ENCODE assay signal across 8 cellular contexts in genomic region chr4:9123516-9124126, GRCh38. TPM values are rescaled to one million over a fixed set of nuclear protein-coding genes. Genes with fewer than 3 reads are reported as not detected.
DNase-seq lines count a peak whose midpoint lies in the region; TF ChIP-seq lines count a peak whose summit lies in the region.
"Not testable (repeated sequence)": the region's sequence is repeated elsewhere in the genome, so short reads cannot be mapped to it uniquely, and the experiment has no call there.

No MANE protein-coding gene starts in this region.

- not testable (repeated sequence) for H3K36me3 Mint-ChIP-seq in T-helper 2 cell treated with Interferon-gamma antibody and Interleukin-4, amounts not matched to agents 5 μg/mL and 100 μg/mL, for 36 hours (ENCODE audit: low read depth)

- not testable (repeated sequence) for H3K56ac ChIP-seq in mesendoderm (ENCODE audit: low read length)

- H4K8ac ChIP-seq in mesendoderm (ENCODE audit: low read depth, low read length): not testable (repeated sequence)

- H3K4me1 Mint-ChIP-seq in T-helper 2 cell treated with Interferon-gamma antibody and Interleukin-4, amounts not matched to agents 5 μg/mL and 100 μg/mL, for 36 hours (ENCODE audit: low read depth): not testable (repeated sequence)

- H2BK120ac ChIP-seq in mesendoderm (ENCODE audit: low read depth, low read length): not testable (repeated sequence)

- H3K27me3 Mint-ChIP-seq in T-helper 2 cell treated with Interferon-gamma antibody and Interleukin-4, amounts not matched to agents 5 μg/mL and 100 μg/mL, for 36 hours (ENCODE audit: low read depth): peaks cover 11% of the 10 kb centered on the region

- H3K4me1 ChIP-seq in A673 (ENCODE audit: insufficient read depth, low read length, poor library complexity, severe bottlenecking); mesendoderm (ENCODE audit: control insufficient read depth, low read depth, low read length): not testable (repeated sequence)

- H3K9ac ChIP-seq in mesendoderm (ENCODE audit: low read length): not testable (repeated sequence)

- not testable (repeated sequence) for H3K4me3 Mint-ChIP-seq in T-helper 2 cell treated with Interferon-gamma antibody and Interleukin-4, amounts not matched to agents 5 μg/mL and 100 μg/mL, for 36 hours

- not testable (repeated sequence) for H2AK5ac ChIP-seq in mesendoderm (ENCODE audit: low read length)

- H3K79me1 ChIP-seq in mesendoderm (ENCODE audit: low read length): not testable (repeated sequence)

- CTCF ChIA-PET in A673 (lab: Charles Lee): not testable (repeated sequence)

- not testable (repeated sequence) for H3K9me3 ChIP-seq in A673 (ENCODE audit: low read depth, low read length, poor library complexity, severe bottlenecking)

- not testable (repeated sequence) for H4K5ac ChIP-seq in mesendoderm (ENCODE audit: low read length)

- H3K4me3 ChIP-seq in A673 (ENCODE audit: low read depth, low read length, poor library complexity, severe bottlenecking); GM12864 (ENCODE audit: low read depth, low read length); mesendoderm (ENCODE audit: low read length): not testable (repeated sequence)

- POLR2A ChIA-PET in A673 (lab: Charles Lee; ENCODE audit: low non-redundant PET): not testable (repeated sequence)

- H2BK15ac ChIP-seq in mesendoderm (replicated peaks; ENCODE audit: low read depth): not testable (repeated sequence)

- not testable (repeated sequence) for H3K36me3 ChIP-seq in A673 (ENCODE audit: insufficient read depth, low read length, poor library complexity, severe bottlenecking); mesendoderm (ENCODE audit: control insufficient read depth, insufficient read depth, low read length)

- BruUV-seq in A673 (replicated peaks; lab: Mats Ljungman, UMichigan): not testable (repeated sequence)

- intact Hi-C loops in A673 (cut with micrococcal nuclease; ENCODE audit: unreplicated experiment): loop anchor here (5.0 kb wide), 1 partner anchor 126 kb away; no protein-coding TSS in a partner anchor

- TF ChIP-seq CTCF in A673 (conservative IDR thresholded peaks at IDR 0.05; ENCODE audit: low read depth, low read length): peak; percentile 60
- TF ChIP-seq CTCF in GM12864 (IDR thresholded peaks at IDR 0.05; ENCODE audit: low read depth, low read length, missing control alignments): peak; percentile 58

- not testable (repeated sequence) for H3K18ac ChIP-seq in mesendoderm (ENCODE audit: low read length)

- H2BK5ac ChIP-seq in mesendoderm (ENCODE audit: low read length): not testable (repeated sequence)

- DNase-seq in A673 (ENCODE audit: low spot score): peak; percentile 37
- not testable (repeated sequence) for DNase-seq in GM12864 (ENCODE audit: low read depth)
- DNase-seq in NCI-H1105 treated with DMSO at 0.1 percent for 48 hours (lab: John Stamatoyannopoulos, UW): peak; percentile 29
- DNase-seq in T-helper 2 cell treated with Interferon-gamma antibody and Interleukin-4, amounts not matched to agents 5 μg/mL and 100 μg/mL, for 36 hours (ENCODE audit: low spot score): peak; percentile 5
- DNase-seq in activated naive CD4-positive, alpha-beta T cell treated with Interleukin-2 at 50 U/mL for 16 hours: peak; percentile 9
- peak; percentile 61 for DNase-seq in fibroblast of peridontal ligament (ENCODE audit: extremely low read depth)
- DNase-seq in mesendoderm: peak; percentile 72
- peak; percentile 1 to 11 (median 7) for DNase-seq in stimulated activated CD4-positive, alpha-beta T cell treated with anti-CD3 and anti-CD28 coated beads, Interleukin-1b, Interleukin-23, amount 100 ng/mL, for 24 hours (ENCODE audit: low read depth in 4 of 4, low spot score in 1 of 4)

- not testable (repeated sequence) for H3K79me2 ChIP-seq in mesendoderm (ENCODE audit: control insufficient read depth, insufficient read depth, low read length)

- H3K23ac ChIP-seq in mesendoderm (ENCODE audit: low read length): not testable (repeated sequence)

- not testable (repeated sequence) for H3K27me3 ChIP-seq in A673 (replicated peaks; ENCODE audit: insufficient read depth, low read depth, low read length, poor library complexity); mesendoderm (ENCODE audit: insufficient read depth, low read length, poor library complexity)

- not testable (repeated sequence) for H3K4ac ChIP-seq in mesendoderm (ENCODE audit: low read depth, low read length)

- not testable (repeated sequence) for H3K9me3 Mint-ChIP-seq in T-helper 2 cell treated with Interferon-gamma antibody and Interleukin-4, amounts not matched to agents 5 μg/mL and 100 μg/mL, for 36 hours

- no CpG with 5 or more reads among the region's 15 CpGs for WGBS in mesendoderm (ENCODE audit: extremely low coverage, insufficient coverage, low lambda C conversion rate)

- not testable (repeated sequence) for H3K27ac ChIP-seq in A673 (ENCODE audit: low read depth, low read length, poor library complexity, severe bottlenecking); mesendoderm (ENCODE audit: low read depth, low read length)

- not testable (repeated sequence) for H3K27ac Mint-ChIP-seq in T-helper 2 cell treated with Interferon-gamma antibody and Interleukin-4, amounts not matched to agents 5 μg/mL and 100 μg/mL, for 36 hours

- not testable (repeated sequence) for H3K4me2 ChIP-seq in mesendoderm (ENCODE audit: low read length)

RNA-seq across cellular contexts. Expression of gene FAM90A26, which starts 46.6 kb away (rescaled TPM):
- not detected in 2 replicates for total RNA-seq in A673 (2021)
- polyA plus RNA-seq in mesendoderm (2013, experiment 1 of 2): not detected
- not detected for polyA plus RNA-seq in mesendoderm (2013, experiment 2 of 2)
